In the genomic region with DNA sequence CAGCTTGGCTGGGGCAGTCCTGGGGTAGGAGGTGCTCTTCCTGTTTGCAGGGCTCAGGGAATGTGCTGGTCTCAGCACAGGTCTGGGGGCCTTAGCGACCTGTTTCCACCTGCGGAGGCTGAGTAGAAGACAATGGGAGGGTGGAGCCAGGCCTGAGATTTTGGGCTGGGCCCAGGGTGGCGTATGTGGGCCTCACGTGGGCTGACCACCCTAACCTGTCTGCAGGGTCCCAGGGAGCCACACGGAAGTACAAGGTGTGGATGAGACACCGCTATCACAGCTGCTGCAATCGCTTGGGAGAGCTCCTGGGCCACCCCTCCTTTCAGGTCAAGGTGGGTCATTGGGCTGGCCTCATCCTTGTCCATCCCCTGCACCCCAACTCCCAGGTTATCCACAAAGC, we compare ENCODE assay signal across 9 cellular contexts. TPM values are rescaled to one million over a fixed set of nuclear protein-coding genes. Genes with fewer than 3 reads are reported as not detected.
A peak's percentile ranks its signal among the peaks of the same experiment; 100 is the strongest.
DNase-seq lines count a peak whose midpoint lies in the region; ATAC-seq, FAIRE-seq and TF ChIP-seq lines count a peak whose summit lies in the region.
"Had no signal": no experiment of that assay in that cellular context is flagged by ENCODE, and none has a peak within 500 bp of the region (broad histone marks: within the 10 kb centered on the region; RNA-seq: fewer than 3 reads in every experiment).

No MANE protein-coding gene starts in this region.

- no peak for TF ChIP-seq POLR2A in A549 (IDR thresholded peaks at IDR 0.05; ENCODE audit: low read length)

- 68% methylated on average over 7 of the region's 7 CpGs for WGBS in A549 (ENCODE audit: missing lambda C conversion rate)
- 81 to 89% methylated on average over 7 of the region's 7 CpGs for WGBS in mesodermal cell (ENCODE audit: insufficient coverage in 2 of 2), 2 experiments

- no peak for TF ChIP-seq RAD21 in A549 (conservative IDR thresholded peaks at IDR 0.05 in 1 of 2, IDR thresholded peaks at IDR 0.05 in 1 of 2)

- no peak for TF ChIP-seq EP300 in A549 (IDR thresholded peaks at IDR 0.05)

- H3K27me3 Mint-ChIP-seq in brain: peaks cover 9% of the 10 kb centered on the region

- peak overlapping the region in 4 of 5 experiments; percentile 60 to 86 (median 81) for H3K27ac Mint-ChIP-seq in brain

- H3K36me3 Mint-ChIP-seq in brain: peaks cover 13% of the 10 kb centered on the region

- TF ChIP-seq CTCF in A549 (IDR thresholded peaks at IDR 0.05) (no peak), HEK293 (tag by site-specific recombination; IDR thresholded peaks at IDR 0.05) (no peak), brain (conservative IDR thresholded peaks at IDR 0.05) (no peak)

- peak overlapping the region; percentile 91 for H3K4me2 ChIP-seq in A549

- ATAC-seq in A549: peak in 1 of 2 experiments; percentile 16; a peak in 3 of 6 replicates
- ATAC-seq in GM19351 (IDR thresholded peaks at IDR 0.05; ENCODE audit: unreplicated experiment): no peak
- no peak for ATAC-seq in HG03045 (IDR thresholded peaks at IDR 0.05; ENCODE audit: unreplicated experiment)

- peaks cover 37% of the 10 kb centered on the region for H3K4me1 Mint-ChIP-seq in brain

- no peak for FAIRE-seq in A549 (lab: Jason Lieb, UNC)

- POLR2A ChIA-PET in A549 (lab: Yijun Ruan, JAX): no interaction called here
- POLR2A ChIA-PET in HEK293 (lab: Yijun Ruan, JAX): interaction anchor here (0.8 to 1.0 kb wide), 2 partner anchors 8 to 17 kb away, joined by 3 read pairs; no protein-coding TSS in a partner anchor

- peaks cover 16% of the 10 kb centered on the region; the same call in 2 of the 3 replicates for H3K4me1 ChIP-seq in A549
- H3K4me1 ChIP-seq in HEK293 (ENCODE audit: control insufficient read depth, insufficient read depth, low read length): 0 out of 2 replicates have a peak, but pooled peaks cover 3% of the 10 kb centered on the region
- H3K4me1 ChIP-seq in mesodermal cell (ENCODE audit: control insufficient read depth, insufficient read depth, low read length, poor library complexity, severe bottlenecking): peaks cover 9% of the 10 kb centered on the region

- no peaks in the 10 kb centered on the region for H3K9me3 Mint-ChIP-seq in brain

- peak overlapping the region; percentile 81 to 93 (median 89) for H3K4me3 Mint-ChIP-seq in brain

- H3K9me3 ChIP-seq in A549 (no peaks in the 10 kb centered on the region), HEK293 (ENCODE audit: control insufficient read depth, insufficient read depth, low read depth, low read length) (no peaks in the 10 kb centered on the region), mesodermal cell (ENCODE audit: control insufficient read depth, low read length) (no peaks in the 10 kb centered on the region)
- H3K9me3 ChIP-seq: tibial nerve had no signal

- H3K27ac ChIP-seq in A549 (peak overlapping the region in 1 of 2 experiments; percentile 98; a peak in 2 of 6 replicates), HEK293 (ENCODE audit: extremely low read depth, low read depth, low read length) (no peak overlapping the region), mesodermal cell (ENCODE audit: low read depth, low read length, severe bottlenecking) (no peak overlapping the region)

- CTCF ChIA-PET in A549 (lab: Yijun Ruan, JAX) (interaction anchor here (0.5 to 4.0 kb wide), 4 partner anchors 8 to 1225 kb away, joined by 3 to 29 read pairs (median 4); no protein-coding TSS in a partner anchor), HEK293 (lab: Yijun Ruan, JAX) (interaction anchor here (1.0 to 1.6 kb wide), 5 partner anchors 8 to 270 kb away, joined by 3 to 5 read pairs (median 3); no protein-coding TSS in a partner anchor)

- H3K4me3 ChIP-seq in A549 (peak overlapping the region; percentile 99), HEK293 (ENCODE audit: low read depth, low read length) (peak overlapping the region; percentile 92), mesodermal cell (ENCODE audit: extremely low read depth, insufficient read depth, low read length, poor library complexity, severe bottlenecking) (peak overlapping the region; percentile 93)

- DNase-seq in A549 (ENCODE audit: low read depth in 1 of 2, low spot score in 1 of 2) (no peak), SKM-1 treated with dmso at 0.1 percent for 144 hours (lab: John Stamatoyannopoulos, UW; ENCODE audit: unreplicated experiment) (no peak)
- DNase-seq in activated CD4-positive, CD25-positive, alpha-beta regulatory T cell (lab: John Stamatoyannopoulos, UW): no peak

- H3K36me3 ChIP-seq in HEK293 (ENCODE audit: control insufficient read depth in 2 of 2, insufficient read depth in 1 of 2, low read length in 2 of 2) (peaks cover 0 to 54% of the 10 kb centered on the region in 2 experiments; a peak in 1 of 3 replicates), mesodermal cell (ENCODE audit: control insufficient read depth, insufficient read depth, low read length) (peaks cover 39% of the 10 kb centered on the region)

TF ChIP-seq in A549, 52 proteins besides CTCF, POLR2A, EP300 and RAD21:
- no peak for TF ChIP-seq PHF8 (IDR thresholded peaks at IDR 0.05; ENCODE audit: borderline replicate concordance, low read depth)
- no peak for TF ChIP-seq MAFK (IDR thresholded peaks at IDR 0.05; ENCODE audit: partially characterized antibody)
- TF ChIP-seq HEYL (CRISPR knock-in tag; IDR thresholded peaks at IDR 0.05): no peak
- no peak for TF ChIP-seq BHLHE40 (IDR thresholded peaks at IDR 0.05; ENCODE audit: low read depth, low read length)
- TF ChIP-seq SMC3 (IDR thresholded peaks at IDR 0.05): no peak
TF ChIP-seq in A549: peak in this region for 0.

TF ChIP-seq in HEK293, 187 proteins besides CTCF, POLR2A, EP300 and RAD21:
- no peak for TF ChIP-seq ZNF26 (tag by site-specific recombination; IDR thresholded peaks at IDR 0.05)

RNA-seq across cellular contexts. Expression of gene NOC4L, which starts 1.1 kb away (rescaled TPM):
- polyA plus RNA-seq in A549 (2011; rRNA removed): 10.8 and 12.1 TPM in 2 replicates
- polyA plus RNA-seq in A549 (2012; cell fraction: cytosol; rRNA removed): 35.8 and 44.8 TPM in 2 replicates
- 74.7 and 86.7 TPM in 2 replicates for polyA plus RNA-seq in A549 (2012; cell fraction: nucleus; rRNA removed)
- polyA plus RNA-seq in A549 (2017; fragmentation: RNase III; extraction: RNeasy Plus Mini Kit Qiagen cat#74134 plus additional on column Dnase treatment): 32.8 to 36.6 TPM (median 34.1 TPM) in 3 replicates
- 8.4 and 17.4 TPM in 2 replicates for polyA minus RNA-seq in A549 (2011; rRNA and poly(A)+ RNA removed)
- polyA plus RNA-seq in brain (ENCODE audit: insufficient read depth, low read depth, low replicate concordance): 30.6 TPM
- polyA plus RNA-seq in mesodermal cell (2013, experiment 1 of 2): 19.0 TPM
- polyA plus RNA-seq in mesodermal cell (2013, experiment 2 of 2): 18.0 TPM

RNA-seq across cellular contexts. Expression of gene DDX51, which starts 1.2 kb away (rescaled TPM):
- 10.2 and 11.4 TPM in 2 replicates for polyA plus RNA-seq in A549 (2011; rRNA removed)
- 37.4 and 40.5 TPM in 2 replicates for polyA plus RNA-seq in A549 (2012; cell fraction: cytosol; rRNA removed)
- polyA plus RNA-seq in A549 (2012; cell fraction: nucleus; rRNA removed): 76.9 and 86.0 TPM in 2 replicates
- polyA plus RNA-seq in A549 (2017; fragmentation: RNase III; extraction: RNeasy Plus Mini Kit Qiagen cat#74134 plus additional on column Dnase treatment): 21.8 to 23.7 TPM (median 22.6 TPM) in 3 replicates
- polyA minus RNA-seq in A549 (2011; rRNA and poly(A)+ RNA removed): 11.4 and 16.5 TPM in 2 replicates
- 19.3 TPM for polyA plus RNA-seq in brain (ENCODE audit: insufficient read depth, low read depth, low replicate concordance)
- 9.0 TPM for polyA plus RNA-seq in mesodermal cell (2013, experiment 1 of 2)
- polyA plus RNA-seq in mesodermal cell (2013, experiment 2 of 2): 8.4 TPM
